In genomic region chr7:155807013-155807804, GRCh38 we compare ENCODE assay signal across 1 cellular context.
TF ChIP-seq lines count a peak whose summit lies in the region.

No MANE protein-coding gene starts in this region.

TF ChIP-seq in IMR-90, 13 proteins besides CTCF, POLR2A, EP300 and RAD21:
- TF ChIP-seq BHLHE40 (IDR thresholded peaks at IDR 0.05; ENCODE audit: low read depth, low read length) = no peak
- TF ChIP-seq CEBPB (IDR thresholded peaks at IDR 0.05; ENCODE audit: low read depth, low read length) = no peak
- TF ChIP-seq ELK1 (IDR thresholded peaks at IDR 0.05; ENCODE audit: borderline replicate concordance, low read depth, low read length) = no peak
- TF ChIP-seq MAZ (IDR thresholded peaks at IDR 0.05; ENCODE audit: borderline replicate concordance, low read depth, low read length) = no peak
- no peak for TF ChIP-seq RCOR1 (IDR thresholded peaks at IDR 0.05; ENCODE audit: insufficient replicate concordance, low read length)
- no peak for TF ChIP-seq RFX5 (IDR thresholded peaks at IDR 0.05; ENCODE audit: low read depth, low read length)
- TF ChIP-seq MXI1 (IDR thresholded peaks at IDR 0.05; ENCODE audit: borderline replicate concordance, low read depth, low read length) = no peak
- TF ChIP-seq USF2 (IDR thresholded peaks at IDR 0.05; ENCODE audit: low read depth, low read length) = no peak
- TF ChIP-seq NFE2L2 (IDR thresholded peaks at IDR 0.05; ENCODE audit: low read depth, low read length) = no peak
- no peak for TF ChIP-seq SMC3 (IDR thresholded peaks at IDR 0.05; ENCODE audit: low read depth, low read length)
- no peak for TF ChIP-seq CHD1 (IDR thresholded peaks at IDR 0.05; ENCODE audit: low read depth, low read length)
- no peak for TF ChIP-seq MAFK (IDR thresholded peaks at IDR 0.05; ENCODE audit: low read depth, low read length)
- no peak for TF ChIP-seq FOS (IDR thresholded peaks at IDR 0.05; ENCODE audit: low read depth, low read length)
